In the genomic region with DNA sequence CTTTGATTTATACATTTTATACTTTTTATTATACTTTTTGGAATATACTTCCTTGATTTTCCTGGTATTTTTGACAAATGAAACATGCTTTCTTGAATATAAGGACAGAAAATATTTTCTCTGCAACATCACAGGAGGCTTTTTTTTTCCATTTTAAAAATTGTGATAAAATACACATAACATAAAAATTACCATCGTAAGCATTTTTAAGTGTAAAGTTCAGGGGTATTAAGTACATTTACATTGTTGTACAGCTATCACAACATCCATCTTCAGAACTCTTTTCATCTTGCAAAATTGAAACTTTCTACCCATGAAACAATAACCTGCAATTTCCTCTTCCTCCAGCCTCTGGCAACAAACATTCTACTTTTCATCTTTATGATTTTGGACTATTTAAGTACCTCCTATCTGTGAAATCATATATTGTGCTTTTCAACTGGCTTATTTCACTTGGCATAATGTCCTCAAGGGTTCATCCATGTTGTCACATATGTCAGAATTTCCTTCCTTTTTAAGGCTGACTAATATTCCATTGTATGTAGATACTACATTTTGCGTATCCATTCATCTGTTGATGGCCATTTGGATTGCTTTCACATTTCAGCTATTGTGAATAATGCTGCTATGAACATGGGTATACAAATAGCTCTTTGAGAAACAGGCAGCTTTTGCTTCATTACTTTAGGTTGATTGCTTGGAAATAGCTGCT, we compare ENCODE assay signal across 28 cellular contexts.
"Had no signal": no experiment of that assay in that cellular context is flagged by ENCODE, and none has a peak within 500 bp of the region (broad histone marks: within the 10 kb centered on the region; RNA-seq: fewer than 3 reads in every experiment).

No MANE protein-coding gene starts in this region.

- H3K4me1 ChIP-seq: ascending aorta, breast epithelium, colonic mucosa, esophagus squamous epithelium, gastroesophageal sphincter had no signal

- DNase-seq: activated CD4-positive, alpha-beta memory T cell treated with anti-CD3 and anti-CD28 coated beads for 36 hours; activated CD4-positive, alpha-beta T cell treated with anti-CD3 and anti-CD28 coated beads for 36 hours; activated CD4-positive, alpha-beta T cell treated with anti-CD3 and anti-CD28 coated beads, Interleukin-2, amount 10 ng/mL, durations not matched to agents 24 days and 14 days; activated CD4-positive, CD25-positive, alpha-beta regulatory T cell; activated CD4-positive, CD25-positive, alpha-beta regulatory T cell treated with anti-CD3 and anti-CD28 coated beads, Interleukin-2, amount 50 U/mL, for 72 hours; activated CD8-positive, alpha-beta memory T cell treated with anti-CD3 and anti-CD28 coated beads, Interleukin-2, amount 10 ng/mL, durations not matched to agents 7 days and 5 days; activated CD8-positive, alpha-beta memory T cell treated with anti-CD3 and anti-CD28 coated beads, Interleukin-2, amount 50 U/mL, for 4 hours; activated CD8-positive, alpha-beta T cell treated with anti-CD3 and anti-CD28 coated beads, Interleukin-2, amount 10 ng/mL, durations not matched to agents 7 days and 5 days; activated effector memory CD4-positive, alpha-beta T cell treated with anti-CD3 and anti-CD28 coated beads, Interleukin-2, amount 50 U/mL, for 16 hours; activated naive CD4-positive, alpha-beta T cell; activated naive CD4-positive, alpha-beta T cell treated with anti-CD3 and anti-CD28 coated beads, Interleukin-2, amount 10 ng/mL, durations not matched to agents 7 days and 5 days; activated naive CD8-positive, alpha-beta T cell treated with anti-CD3 and anti-CD28 coated beads, Interleukin-2, amount 10 ng/mL, durations not matched to agents 7 days and 5 days; activated T-cell treated with anti-CD3 and anti-CD28 coated beads, Interleukin-2, amount 50 U/mL, for 1 hour; activated T-cell treated with anti-CD3 and anti-CD28 coated beads, Interleukin-2, amount 50 U/mL, for 48 hours; central memory CD4-positive, alpha-beta T cell; cerebellar nuclear complex; colonic mucosa; effector CD4-positive, alpha-beta T cell; effector memory CD8-positive, alpha-beta T cell; esophagus squamous epithelium; foreskin melanocyte; T-helper 2 cell had no signal

- H3K27ac ChIP-seq: ascending aorta, breast epithelium, cardiac muscle cell, colonic mucosa, epithelial cell of prostate, esophagus squamous epithelium, gastroesophageal sphincter had no signal

- H3K27me3 ChIP-seq: ascending aorta, breast epithelium, cardiac muscle cell, colonic mucosa, esophagus squamous epithelium, gastroesophageal sphincter had no signal

- H3K36me3 ChIP-seq: ascending aorta, breast epithelium, cardiac muscle cell, colonic mucosa, esophagus squamous epithelium, gastroesophageal sphincter had no signal

- H3K9me3 ChIP-seq: ascending aorta, breast epithelium, colonic mucosa, esophagus squamous epithelium, gastroesophageal sphincter had no signal

- H3K4me3 ChIP-seq: ascending aorta, breast epithelium, cardiac muscle cell, colonic mucosa, esophagus squamous epithelium, gastroesophageal sphincter had no signal

- ATAC-seq: activated CD4-positive, alpha-beta T cell treated with anti-CD3 and anti-CD28 coated beads for 36 hours; activated CD8-positive, alpha-beta memory T cell treated with anti-CD3 and anti-CD28 coated beads, Interleukin-2, amount 10 ng/mL, durations not matched to agents 7 days and 5 days; activated CD8-positive, alpha-beta T cell treated with anti-CD3 and anti-CD28 coated beads, Interleukin-2, amount 10 ng/mL, durations not matched to agents 7 days and 5 days; activated naive CD4-positive, alpha-beta T cell treated with anti-CD3 and anti-CD28 coated beads, Interleukin-2, amount 50 U/mL, for 72 hours; effector memory CD8-positive, alpha-beta T cell; gastroesophageal sphincter had no signal
